Comparison of ENCODE assay signal across 15 cellular contexts in the genomic region with DNA sequence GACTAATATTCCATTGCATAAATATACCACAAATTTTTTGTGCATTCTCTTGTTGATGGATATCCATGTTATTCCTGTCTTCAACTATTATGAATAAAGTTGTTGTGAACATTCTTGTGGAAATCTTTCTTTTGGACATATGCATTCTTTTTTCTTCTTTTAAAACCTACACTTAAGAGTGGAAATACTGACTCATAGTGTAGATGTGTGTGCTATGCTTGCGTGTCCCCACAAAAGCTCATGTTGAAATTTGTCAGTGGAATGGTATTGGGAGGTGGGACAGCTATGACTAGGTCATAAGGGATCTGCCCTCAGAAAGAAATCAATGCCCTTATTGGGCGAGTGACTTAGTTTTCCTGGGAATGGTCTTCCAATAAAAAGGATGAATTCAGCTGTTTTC.
A peak's percentile ranks its signal among the peaks of the same experiment; 100 is the strongest.
DNase-seq lines count a peak whose midpoint lies in the region; ATAC-seq, FAIRE-seq and TF ChIP-seq lines count a peak whose summit lies in the region.
"Had no signal": no experiment of that assay in that cellular context is flagged by ENCODE, and none has a peak within 500 bp of the region (broad histone marks: within the 10 kb centered on the region; RNA-seq: fewer than 3 reads in every experiment).

No MANE protein-coding gene starts in this region.

- H3K36me3 Mint-ChIP-seq in activated CD4-positive, alpha-beta memory T cell treated with anti-CD3 and anti-CD28 coated beads for 36 hours, result no peaks in the 10 kb centered on the region
- no peaks in the 10 kb centered on the region for H3K36me3 Mint-ChIP-seq in activated CD4-positive, alpha-beta memory T cell treated with anti-CD3 and anti-CD28 coated beads, Interleukin-2, amount 10 ng/mL, durations not matched to agents 7 days and 5 days (ENCODE audit: low read depth)

- ATAC-seq in RWPE2 (ENCODE audit: low read depth) (peak; percentile 56; the same call in 2 of the 3 replicates), HG03095 (IDR thresholded peaks at IDR 0.05; ENCODE audit: unreplicated experiment) (no peak)
- ATAC-seq: left ventricle myocardium superior had no signal

- H4K8ac ChIP-seq in trophoblast cell (ENCODE audit: low read depth, low read length), result no peak overlapping the region

- no peaks in the 10 kb centered on the region for H3K79me2 ChIP-seq in trophoblast cell (ENCODE audit: control insufficient read depth, insufficient read depth, low read length, poor library complexity)

- peaks cover 48% of the 10 kb centered on the region for H3K4me1 Mint-ChIP-seq in activated CD4-positive, alpha-beta memory T cell treated with anti-CD3 and anti-CD28 coated beads for 36 hours (ENCODE audit: low read depth)
- peaks cover 44% of the 10 kb centered on the region for H3K4me1 Mint-ChIP-seq in activated CD4-positive, alpha-beta memory T cell treated with anti-CD3 and anti-CD28 coated beads, Interleukin-2, amount 10 ng/mL, durations not matched to agents 7 days and 5 days

- CTCF ChIA-PET in activated CD4-positive, alpha-beta memory T cell treated with anti-CD3 and anti-CD28 coated beads for 36 hours (lab: Charles Lee), result interaction anchor here (1.0 to 13.7 kb wide), 11 partner anchors 17 to 349 kb away, joined by 3 to 324 read pairs (median 5); no protein-coding TSS in a partner anchor
- CTCF ChIA-PET in activated CD4-positive, alpha-beta memory T cell treated with anti-CD3 and anti-CD28 coated beads, Interleukin-2, amount 10 ng/mL, durations not matched to agents 7 days and 5 days (lab: Charles Lee), result interaction anchor here (1.0 to 18.6 kb wide), 6 partner anchors 9 to 78 kb away, joined by 3 to 355 read pairs (median 5); no protein-coding TSS in a partner anchor

- no peak overlapping the region for H3K18ac ChIP-seq in trophoblast cell (ENCODE audit: low read length)

- H3K4me2 ChIP-seq in trophoblast cell (ENCODE audit: low read length), result no peak overlapping the region

- no peaks in the 10 kb centered on the region for H3K79me1 ChIP-seq in trophoblast cell (ENCODE audit: low read length)

- WGBS in trophoblast cell (ENCODE audit: extremely low coverage, insufficient coverage, insufficient read length), result no CpG with 5 or more reads among the region's 2 CpGs

- H3K4me3 ChIP-seq in RWPE2 (ENCODE audit: severe bottlenecking), result no peak overlapping the region
- no peak overlapping the region for H3K4me3 ChIP-seq in trophoblast cell (ENCODE audit: low read depth, low read length)
- H3K4me3 ChIP-seq: coronary artery, SJCRH30 had no signal

- H3K36me3 ChIP-seq in RWPE2 (ENCODE audit: low read depth), result no peaks in the 10 kb centered on the region
- H3K36me3 ChIP-seq in trophoblast cell (ENCODE audit: control insufficient read depth in 1 of 2, insufficient read depth in 2 of 2, low read length in 2 of 2), result no peaks in the 10 kb centered on the region
- H3K36me3 ChIP-seq: SJCRH30 had no signal

- no peak overlapping the region for H2AFZ ChIP-seq in trophoblast cell (ENCODE audit: insufficient read depth, low read length, poor library complexity)

- H3K9ac ChIP-seq in trophoblast cell (ENCODE audit: low read length), result no peak overlapping the region

- H3K14ac ChIP-seq in trophoblast cell (ENCODE audit: low read length), result no peak overlapping the region

- no peaks in the 10 kb centered on the region for H3K27me3 ChIP-seq in RWPE2 (ENCODE audit: insufficient read depth, poor library complexity, severe bottlenecking)
- H3K27me3 ChIP-seq in trophoblast cell (ENCODE audit: insufficient read depth, low read length), result no peaks in the 10 kb centered on the region

- H4K91ac ChIP-seq in trophoblast cell (ENCODE audit: low read depth, low read length), result no peak overlapping the region

- H3K27ac ChIP-seq in RWPE2 (ENCODE audit: poor library complexity, severe bottlenecking) (no peak overlapping the region), trophoblast cell (ENCODE audit: low read depth, low read length) (no peak overlapping the region)
- H3K27ac ChIP-seq: coronary artery, SJCRH30 had no signal

- FAIRE-seq in urothelium cell line (lab: Jason Lieb, UNC), result no peak

- no peaks in the 10 kb centered on the region for H3K27me3 Mint-ChIP-seq in activated CD4-positive, alpha-beta memory T cell treated with anti-CD3 and anti-CD28 coated beads for 36 hours
- H3K27me3 Mint-ChIP-seq in activated CD4-positive, alpha-beta memory T cell treated with anti-CD3 and anti-CD28 coated beads, Interleukin-2, amount 10 ng/mL, durations not matched to agents 7 days and 5 days, result peaks cover 6% of the 10 kb centered on the region

- H2BK12ac ChIP-seq in trophoblast cell (ENCODE audit: low read length), result no peak overlapping the region

- H2AK5ac ChIP-seq in trophoblast cell (ENCODE audit: low read length), result no peak overlapping the region

- intact Hi-C loops in activated CD4-positive, alpha-beta memory T cell treated with anti-CD3 and anti-CD28 coated beads for 36 hours (cut with micrococcal nuclease), result loop anchor here (5.0 kb wide), 1 partner anchor 56 kb away; no protein-coding TSS in a partner anchor

- POLR2A ChIA-PET in activated CD4-positive, alpha-beta memory T cell treated with anti-CD3 and anti-CD28 coated beads for 36 hours (lab: Charles Lee), result interaction anchor here (1.0 to 1.1 kb wide), 2 partner anchors 346 to 350 kb away, joined by 3 read pairs; no protein-coding TSS in a partner anchor
- POLR2A ChIA-PET in activated CD4-positive, alpha-beta memory T cell treated with anti-CD3 and anti-CD28 coated beads, Interleukin-2, amount 10 ng/mL, durations not matched to agents 7 days and 5 days (lab: Charles Lee), result interaction anchor here (1.0 to 1.6 kb wide), 2 partner anchors 18 to 21 kb away, joined by 3 read pairs; no protein-coding TSS in a partner anchor

- H4K12ac ChIP-seq in trophoblast cell (ENCODE audit: low read depth, low read length), result no peak overlapping the region

- H3K9me3 ChIP-seq in RWPE2 (ENCODE audit: severe bottlenecking) (no peaks in the 10 kb centered on the region), trophoblast cell (ENCODE audit: insufficient read depth, low read depth, low read length) (no peaks in the 10 kb centered on the region)
- H3K9me3 ChIP-seq: SJCRH30 had no signal

- no peak overlapping the region for H3K4ac ChIP-seq in trophoblast cell (ENCODE audit: low read depth, low read length)

- no peaks in the 10 kb centered on the region for H3K9me3 Mint-ChIP-seq in activated CD4-positive, alpha-beta memory T cell treated with anti-CD3 and anti-CD28 coated beads for 36 hours
- no peaks in the 10 kb centered on the region for H3K9me3 Mint-ChIP-seq in activated CD4-positive, alpha-beta memory T cell treated with anti-CD3 and anti-CD28 coated beads, Interleukin-2, amount 10 ng/mL, durations not matched to agents 7 days and 5 days
- H3K9me3 Mint-ChIP-seq: activated B cell treated with CpG ODN at 0.5 μM for 24 hours, H9 had no signal

- H3K23ac ChIP-seq in trophoblast cell (ENCODE audit: low read length), result no peak overlapping the region

- H3K27ac Mint-ChIP-seq in activated CD4-positive, alpha-beta memory T cell treated with anti-CD3 and anti-CD28 coated beads for 36 hours, result peak overlapping the region; percentile 21
- H3K27ac Mint-ChIP-seq in activated CD4-positive, alpha-beta memory T cell treated with anti-CD3 and anti-CD28 coated beads, Interleukin-2, amount 10 ng/mL, durations not matched to agents 7 days and 5 days, result no peak overlapping the region
- H3K27ac Mint-ChIP-seq: activated B cell treated with CpG ODN at 0.5 μM for 24 hours, H9 had no signal

- peaks cover 7% of the 10 kb centered on the region for H3K4me1 ChIP-seq in RWPE2 (ENCODE audit: insufficient read depth, poor library complexity, severe bottlenecking)
- peaks cover 0 to 2% of the 10 kb centered on the region in 2 experiments for H3K4me1 ChIP-seq in trophoblast cell (ENCODE audit: control insufficient read depth in 1 of 2, insufficient read depth in 2 of 2, low read length in 2 of 2)

- H2BK5ac ChIP-seq in trophoblast cell (ENCODE audit: low read depth, low read length, poor library complexity), result no peak overlapping the region

- no peak overlapping the region for H3K4me3 Mint-ChIP-seq in activated CD4-positive, alpha-beta memory T cell treated with anti-CD3 and anti-CD28 coated beads for 36 hours
- no peak overlapping the region for H3K4me3 Mint-ChIP-seq in activated CD4-positive, alpha-beta memory T cell treated with anti-CD3 and anti-CD28 coated beads, Interleukin-2, amount 10 ng/mL, durations not matched to agents 7 days and 5 days
- H3K4me3 Mint-ChIP-seq: activated B cell treated with CpG ODN at 0.5 μM for 24 hours, H9 had no signal

- H2BK120ac ChIP-seq in trophoblast cell (ENCODE audit: insufficient read depth, low read length, poor library complexity), result no peak overlapping the region

- TF ChIP-seq CTCF in RWPE2 (IDR thresholded peaks at IDR 0.05; ENCODE audit: poor library complexity, severe bottlenecking), result no peak

- DNase-seq in activated CD4-positive, alpha-beta memory T cell treated with anti-CD3 and anti-CD28 coated beads for 36 hours, result no peak
- no peak for DNase-seq in activated CD4-positive, alpha-beta memory T cell treated with anti-CD3 and anti-CD28 coated beads, Interleukin-2, amount 10 ng/mL, durations not matched to agents 7 days and 5 days
- DNase-seq in RWPE2 (ENCODE audit: low spot score) (no peak), dedifferentiated amniotic fluid mesenchymal stem cell (ENCODE audit: extremely low spot score) (peak; percentile 81), trophoblast cell (peak; percentile 61 to 87), urothelium cell line (ENCODE audit: low spot score) (no peak), cerebellum (ENCODE audit: low spot score) (no peak)
- DNase-seq: activated B cell treated with CpG ODN at 0.5 μM for 24 hours, H9, left ventricle myocardium superior, NCI-H1694 treated with DMSO at 0.1 percent for 48 hours, NCI-H748 treated with DMSO at 0.1 percent for 48 hours, SJCRH30 had no signal

Comparison
In these comparisons a context has a peak if more than half of its experiments do, and no peak if none do; other contexts are left out.
1. DNase-seq: peak in dedifferentiated amniotic fluid mesenchymal stem cell (single experiment) and trophoblast cell (2 of 2); none in activated CD4-positive, alpha-beta memory T cell treated with anti-CD3 and anti-CD28 coated beads for 36 hours (single experiment), activated CD4-positive, alpha-beta memory T cell treated with anti-CD3 and anti-CD28 coated beads, Interleukin-2, amount 10 ng/mL, durations not matched to agents 7 days and 5 days (single experiment), RWPE2 (single experiment), urothelium cell line (single experiment) and cerebellum (single experiment).